In genomic region chr5:180155331-180155881, GRCh38 we compare ENCODE assay signal across 19 cellular contexts. TPM values are rescaled to one million over a fixed set of nuclear protein-coding genes. Genes with fewer than 3 reads are reported as not detected.
DNase-seq lines count a peak whose midpoint lies in the region; ATAC-seq and TF ChIP-seq lines count a peak whose summit lies in the region.
"Had no signal": no experiment of that assay in that cellular context is flagged by ENCODE, and none has a peak within 500 bp of the region (broad histone marks: within the 10 kb centered on the region; RNA-seq: fewer than 3 reads in every experiment).

No MANE protein-coding gene starts in this region.

- H3K9me3 Mint-ChIP-seq in osteocyte (ENCODE audit: unreplicated experiment): no peaks in the 10 kb centered on the region

- no peaks in the 10 kb centered on the region for H3K36me3 Mint-ChIP-seq in osteocyte (ENCODE audit: unreplicated experiment)
- H3K36me3 Mint-ChIP-seq: CD4-positive, alpha-beta memory T cell; stimulated activated effector memory CD8-positive, alpha-beta T cell treated with anti-CD3 and anti-CD28 coated beads, Interleukin-12 subunit alpha, Interleukin-12 subunit beta, amount 100 ng/mL, for 72 hours had no signal

- no peaks in the 10 kb centered on the region for H3K4me1 Mint-ChIP-seq in osteocyte (ENCODE audit: unreplicated experiment)
- H3K4me1 Mint-ChIP-seq: CD4-positive, alpha-beta memory T cell; IgD-negative memory B cell; stimulated activated effector memory CD8-positive, alpha-beta T cell treated with anti-CD3 and anti-CD28 coated beads, Interleukin-12 subunit alpha, Interleukin-12 subunit beta, amount 100 ng/mL, for 72 hours had no signal

- no peak for TF ChIP-seq CTCF in osteocyte (IDR thresholded peaks at IDR 0.05)

- peak; percentile 93 for DNase-seq in DMS 273 treated with DMSO at 0.1 percent for 48 hours (lab: John Stamatoyannopoulos, UW)
- DNase-seq in NCI-H524 treated with DMSO at 0.1 percent for 48 hours (lab: John Stamatoyannopoulos, UW): peak; percentile 65
- peak; percentile 70 for DNase-seq in cardiac septum (ENCODE audit: low spot score)
- peak; percentile 60 for DNase-seq in osteocyte (ENCODE audit: extremely low spot score, unreplicated experiment)
- DNase-seq in stimulated activated naive CD8-positive, alpha-beta T cell treated with anti-CD3 and anti-CD28 coated beads, Interleukin-15, Interleukin-2, amounts not matched to agents 100 U/mL and 50 U/mL, for 24 hours: no peak
- no peak for DNase-seq in stimulated activated naive CD4-positive, alpha-beta T cell (lab: John Stamatoyannopoulos, UW)
- DNase-seq in HuH-7 (ENCODE audit: low spot score): no peak
- DNase-seq in OCI-M1 (lab: John Stamatoyannopoulos, UW): no peak
- DNase-seq: activated naive CD4-positive, alpha-beta T cell treated with Interleukin-2 at 50 U/mL for 16 hours; CD4-positive, alpha-beta memory T cell; DMS79 treated with DMSO at 0.1 percent for 48 hours; NCI-H187 treated with DMSO at 0.1 percent for 48 hours; NCI-H446; RPMI8226; thyroid gland had no signal

- no peak for ATAC-seq in stimulated activated naive CD8-positive, alpha-beta T cell treated with anti-CD3 and anti-CD28 coated beads, Interleukin-15, Interleukin-2, amounts not matched to agents 100 U/mL and 50 U/mL, for 24 hours
- ATAC-seq: stimulated activated effector memory CD8-positive, alpha-beta T cell treated with anti-CD3 and anti-CD28 coated beads, Interleukin-12 subunit alpha, Interleukin-12 subunit beta, amount 100 ng/mL, for 72 hours had no signal

- peaks cover 9% of the 10 kb centered on the region for H3K27me3 Mint-ChIP-seq in osteocyte (ENCODE audit: unreplicated experiment)

- no peak overlapping the region for H3K4me3 Mint-ChIP-seq in osteocyte (ENCODE audit: unreplicated experiment)
- H3K4me3 Mint-ChIP-seq: CD4-positive, alpha-beta memory T cell; IgD-negative memory B cell; stimulated activated effector memory CD8-positive, alpha-beta T cell treated with anti-CD3 and anti-CD28 coated beads, Interleukin-12 subunit alpha, Interleukin-12 subunit beta, amount 100 ng/mL, for 72 hours had no signal

- intact Hi-C loops in cardiac septum (cut with DNase I): no loop called here

- H3K27ac Mint-ChIP-seq in osteocyte (ENCODE audit: unreplicated experiment): no peak overlapping the region
- H3K27ac Mint-ChIP-seq: CD4-positive, alpha-beta memory T cell; IgD-negative memory B cell; stimulated activated effector memory CD8-positive, alpha-beta T cell treated with anti-CD3 and anti-CD28 coated beads, Interleukin-12 subunit alpha, Interleukin-12 subunit beta, amount 100 ng/mL, for 72 hours had no signal

RNA-seq across cellular contexts. Expression of gene RASGEF1C, which starts 53.6 kb away (rescaled TPM):
- total RNA-seq in cardiac septum (0.40 TPM), osteocyte (not detected in 2 replicates)
- total RNA-seq: CD4-positive, alpha-beta memory T cell; mesenteric fat pad; renal cortical epithelial cell had no signal

Comparison
In these comparisons a context has a peak if more than half of its experiments do, and no peak if none do; other contexts are left out.
1. DNase-seq: peak in DMS 273 treated with DMSO at 0.1 percent for 48 hours (single experiment), NCI-H524 treated with DMSO at 0.1 percent for 48 hours (single experiment), cardiac septum (single experiment) and osteocyte (single experiment); none in stimulated activated naive CD8-positive, alpha-beta T cell treated with anti-CD3 and anti-CD28 coated beads, Interleukin-15, Interleukin-2, amounts not matched to agents 100 U/mL and 50 U/mL, for 24 hours (single experiment), stimulated activated naive CD4-positive, alpha-beta T cell (0 of 6), HuH-7 (single experiment) and OCI-M1 (single experiment).